In genomic region chr7:99380032-99380822, GRCh38 we compare ENCODE assay signal across 8 cellular contexts. TPM values are rescaled to one million over a fixed set of nuclear protein-coding genes. Genes with fewer than 3 reads are reported as not detected.
DNase-seq lines count a peak whose midpoint lies in the region; ATAC-seq and TF ChIP-seq lines count a peak whose summit lies in the region.

No MANE protein-coding gene starts in this region.

- ATAC-seq in CD4-positive, alpha-beta T cell (ENCODE audit: poor library complexity), result peak; percentile 4
- ATAC-seq in GM19463 (IDR thresholded peaks at IDR 0.05; ENCODE audit: unreplicated experiment) (peak; percentile 32), foreskin keratinocyte (peak; percentile 62)
- peak; percentile 32 for ATAC-seq in activated CD8-positive, alpha-beta T cell treated with anti-CD3 and anti-CD28 coated beads for 36 hours

- H3K4me3 Mint-ChIP-seq in CD4-positive, alpha-beta T cell, result peak overlapping the region; percentile 80
- H3K4me3 Mint-ChIP-seq in activated CD8-positive, alpha-beta T cell treated with anti-CD3 and anti-CD28 coated beads for 36 hours, result peak overlapping the region; percentile 75

- no peaks in the 10 kb centered on the region for H3K9me3 Mint-ChIP-seq in CD4-positive, alpha-beta T cell
- H3K9me3 Mint-ChIP-seq in activated CD8-positive, alpha-beta T cell treated with anti-CD3 and anti-CD28 coated beads for 36 hours, result no peaks in the 10 kb centered on the region

- H3K27me3 Mint-ChIP-seq in CD4-positive, alpha-beta T cell, result no peaks in the 10 kb centered on the region
- no peaks in the 10 kb centered on the region for H3K27me3 Mint-ChIP-seq in activated CD8-positive, alpha-beta T cell treated with anti-CD3 and anti-CD28 coated beads for 36 hours

- POLR2A ChIA-PET in CD4-positive, alpha-beta T cell (lab: Charles Lee), result interaction anchor here (0.6 to 2.5 kb wide), 12 partner anchors 10 to 178 kb away, joined by 3 to 39 read pairs (median 5); partner anchors contain the start of genes ARPC1A, BUD31, PDAP1 and ZNF394
- POLR2A ChIA-PET in activated CD8-positive, alpha-beta T cell treated with anti-CD3 and anti-CD28 coated beads for 36 hours (lab: Charles Lee), result interaction anchor here (0.5 to 2.8 kb wide), 9 partner anchors 8 to 120 kb away, joined by 3 to 15 read pairs (median 6); partner anchors contain the start of genes BUD31, CPSF4, PDAP1 and PTCD1

- peaks cover 47% of the 10 kb centered on the region for H3K36me3 Mint-ChIP-seq in CD4-positive, alpha-beta T cell (ENCODE audit: low read depth)
- H3K36me3 Mint-ChIP-seq in activated CD8-positive, alpha-beta T cell treated with anti-CD3 and anti-CD28 coated beads for 36 hours (ENCODE audit: low read depth), result peaks cover 55% of the 10 kb centered on the region

- peaks cover 23% of the 10 kb centered on the region for H3K4me1 ChIP-seq in foreskin keratinocyte

- H3K27ac ChIP-seq in CD4-positive, alpha-beta T cell (ENCODE audit: low read depth, low read length), result peak overlapping the region; percentile 99
- H3K27ac ChIP-seq in HL-60 (replicated peaks) (peak overlapping the region; percentile 86), foreskin keratinocyte (peak overlapping the region; percentile 60)

- CTCF ChIA-PET in CD4-positive, alpha-beta T cell (lab: Charles Lee), result interaction anchor here (1.3 to 1.6 kb wide), 2 partner anchors 14 to 15 kb away, joined by 4 to 5 read pairs; no protein-coding TSS in a partner anchor
- CTCF ChIA-PET in activated CD8-positive, alpha-beta T cell treated with anti-CD3 and anti-CD28 coated beads for 36 hours (lab: Charles Lee), result interaction anchor here (0.7 to 1.8 kb wide), 3 partner anchors 12 to 28 kb away, joined by 3 to 5 read pairs (median 4); partner anchors contain the start of genes BUD31 and PDAP1

- H3K27me3 ChIP-seq in CD4-positive, alpha-beta T cell (ENCODE audit: control insufficient read depth, insufficient read depth, low read length), result no peaks in the 10 kb centered on the region
- H3K27me3 ChIP-seq in HL-60 (ENCODE audit: insufficient read depth, poor library complexity, severe bottlenecking), result no peaks in the 10 kb centered on the region
- H3K27me3 ChIP-seq in foreskin keratinocyte, result no peaks in the 10 kb centered on the region

- no peak for TF ChIP-seq CTCF in CD4-positive, alpha-beta T cell (IDR thresholded peaks at IDR 0.05)
- TF ChIP-seq CTCF in HL-60 (IDR thresholded peaks at IDR 0.05; ENCODE audit: insufficient read depth, low read length), result no peak
- TF ChIP-seq CTCF in activated CD8-positive, alpha-beta T cell treated with anti-CD3 and anti-CD28 coated beads for 36 hours (IDR thresholded peaks at IDR 0.05), result no peak
- no peak for TF ChIP-seq CTCF in foreskin keratinocyte (conservative IDR thresholded peaks at IDR 0.05)

- intact Hi-C loops in CD4-positive, alpha-beta T cell (cut with DNase I, micrococcal nuclease), result no loop called here
- intact Hi-C loops in activated CD8-positive, alpha-beta T cell treated with anti-CD3 and anti-CD28 coated beads for 36 hours (cut with micrococcal nuclease), result no loop called here

- peak overlapping the region; percentile 40 for H3K4me3 ChIP-seq in HL-60 (replicated peaks; ENCODE audit: insufficient read depth, low read length)

- no peaks in the 10 kb centered on the region for H3K9me3 ChIP-seq in CD4-positive, alpha-beta T cell (ENCODE audit: control insufficient read depth, low read length)

- peak overlapping the region; percentile 95 for H3K27ac Mint-ChIP-seq in CD4-positive, alpha-beta T cell
- H3K27ac Mint-ChIP-seq in activated CD8-positive, alpha-beta T cell treated with anti-CD3 and anti-CD28 coated beads for 36 hours, result peak overlapping the region; percentile 93

- H3K4me1 Mint-ChIP-seq in CD4-positive, alpha-beta T cell (ENCODE audit: low read depth), result peaks cover 61% of the 10 kb centered on the region
- peaks cover 56% of the 10 kb centered on the region for H3K4me1 Mint-ChIP-seq in activated CD8-positive, alpha-beta T cell treated with anti-CD3 and anti-CD28 coated beads for 36 hours (ENCODE audit: low read depth)

- peak in 1 of 10 experiments; percentile 19 for DNase-seq in CD4-positive, alpha-beta T cell
- DNase-seq in HL-60 (ENCODE audit: low read depth in 1 of 2, low spot score in 1 of 2) (peak; percentile 90 to 96), foreskin keratinocyte (peak in 1 of 2 donors; percentile 79), pulmonary artery endothelial cell (ENCODE audit: low read depth, low spot score) (peak; percentile 43), cerebellar cortex (ENCODE audit: low spot score) (no peak), NCI-H1092 treated with DMSO at 0.1 percent for 48 hours (lab: John Stamatoyannopoulos, UW) (no peak)
- DNase-seq in activated CD8-positive, alpha-beta T cell treated with anti-CD3 and anti-CD28 coated beads for 36 hours, result peak; percentile 58

RNA-seq across cellular contexts. Expression of gene ARPC1B, which starts 5.7 kb away (rescaled TPM):
- 10 to 100 TPM; 58.8 to 66.6 TPM for total RNA-seq in CD4-positive, alpha-beta T cell
- total RNA-seq in activated CD8-positive, alpha-beta T cell treated with anti-CD3 and anti-CD28 coated beads for 36 hours, result 100 to 1,000 TPM; 304 to 307 TPM
- 408 and 428 TPM in 2 replicates for total RNA-seq in foreskin keratinocyte
- 430 and 517 TPM in 2 replicates for polyA plus RNA-seq in foreskin keratinocyte
- 757 and 888 TPM in 2 replicates for total RNA-seq in pulmonary artery endothelial cell

RNA-seq across cellular contexts. Expression of gene PDAP1, which starts 28.2 kb away (rescaled TPM):
- 10 to 100 TPM; 35.0 to 38.0 TPM for total RNA-seq in CD4-positive, alpha-beta T cell
- total RNA-seq in activated CD8-positive, alpha-beta T cell treated with anti-CD3 and anti-CD28 coated beads for 36 hours, result 100 to 1,000 TPM; 160 TPM
- 126 and 147 TPM in 2 replicates for total RNA-seq in foreskin keratinocyte
- 288 and 315 TPM in 2 replicates for polyA plus RNA-seq in foreskin keratinocyte
- 29.1 and 41.7 TPM in 2 replicates for total RNA-seq in pulmonary artery endothelial cell

RNA-seq across cellular contexts. Expression of gene BUD31, which starts 28.5 kb away (rescaled TPM):
- 100 to 1,000 TPM; 147 to 153 TPM for total RNA-seq in CD4-positive, alpha-beta T cell
- 100 to 1,000 TPM; 118 to 124 TPM for total RNA-seq in activated CD8-positive, alpha-beta T cell treated with anti-CD3 and anti-CD28 coated beads for 36 hours
- total RNA-seq in foreskin keratinocyte, result 111 and 122 TPM in 2 replicates
- 140 and 156 TPM in 2 replicates for polyA plus RNA-seq in foreskin keratinocyte
- 92.2 and 116 TPM in 2 replicates for total RNA-seq in pulmonary artery endothelial cell

RNA-seq across cellular contexts. Expression of gene ARPC1A, which starts 54.5 kb away (rescaled TPM):
- 10 to 100 TPM; 25.3 to 30.4 TPM for total RNA-seq in CD4-positive, alpha-beta T cell
- total RNA-seq in activated CD8-positive, alpha-beta T cell treated with anti-CD3 and anti-CD28 coated beads for 36 hours, result 10 to 100 TPM; 45.4 to 45.8 TPM
- total RNA-seq in foreskin keratinocyte (216 and 240 TPM in 2 replicates), pulmonary artery endothelial cell (214 and 272 TPM in 2 replicates)
- 184 and 201 TPM in 2 replicates for polyA plus RNA-seq in foreskin keratinocyte

RNA-seq across cellular contexts. Expression of gene PTCD1, which starts 58.4 kb away (rescaled TPM):
- total RNA-seq in CD4-positive, alpha-beta T cell, result 1 to 10 TPM; 4.8 to 5.3 TPM
- 1 to 10 TPM; 7.2 to 8.2 TPM for total RNA-seq in activated CD8-positive, alpha-beta T cell treated with anti-CD3 and anti-CD28 coated beads for 36 hours
- 5.1 and 5.3 TPM in 2 replicates for total RNA-seq in foreskin keratinocyte
- 3.1 and 3.3 TPM in 2 replicates for polyA plus RNA-seq in foreskin keratinocyte
- total RNA-seq in pulmonary artery endothelial cell, result 5.3 and 5.4 TPM in 2 replicates

Comparison
In these comparisons a context has a peak if more than half of its experiments do, and no peak if none do; other contexts are left out.
1. ATAC-seq: peak in every context shown above with its lines; median percentile 62 in foreskin keratinocyte; 32 in GM19463; 32 in activated CD8-positive, alpha-beta T cell treated with anti-CD3 and anti-CD28 coated beads for 36 hours; 4 in CD4-positive, alpha-beta T cell.
2. DNase-seq: peak in HL-60 (2 of 2), activated CD8-positive, alpha-beta T cell treated with anti-CD3 and anti-CD28 coated beads for 36 hours (single experiment) and pulmonary artery endothelial cell (single experiment); none in cerebellar cortex (single experiment) and NCI-H1092 treated with DMSO at 0.1 percent for 48 hours (single experiment).
3. Peak in every context shown above with its lines, with median percentiles within 50 percentile points of each other: H3K27ac ChIP-seq.